17 cellular contexts compared by ENCODE assay signal in genomic region chr7:106059556-106059955, GRCh38. TPM values are rescaled to one million over a fixed set of nuclear protein-coding genes. Genes with fewer than 3 reads are reported as not detected.
DNase-seq lines count a peak whose midpoint lies in the region; ATAC-seq, FAIRE-seq and TF ChIP-seq lines count a peak whose summit lies in the region.
"Had no signal": no experiment of that assay in that cellular context is flagged by ENCODE, and none has a peak within 500 bp of the region (broad histone marks: within the 10 kb centered on the region; RNA-seq: fewer than 3 reads in every experiment).

No MANE protein-coding gene starts in this region.

- DNase-seq in NOMO-1 treated with DMSO at 0.1 percent for 48 hours (lab: John Stamatoyannopoulos, UW; ENCODE audit: unreplicated experiment) (peak; percentile 20), NOMO-1 (lab: John Stamatoyannopoulos, UW; ENCODE audit: unreplicated experiment in 2 of 2) (no peak), T-helper 17 cell (no peak), fibroblast of mammary gland (ENCODE audit: low read depth) (peak; percentile 16), suprapubic skin (ENCODE audit: low spot score in 2 of 2) (no peak), GM12891 (ENCODE audit: insufficient read length, low spot score) (no peak)
- no peak for DNase-seq in activated effector memory CD4-positive, alpha-beta T cell treated with Interleukin-2 at 50 U/mL for 16 hours
- DNase-seq: 8988T; activated CD4-positive, alpha-beta T cell treated with anti-CD3 and anti-CD28 coated beads for 48 hours; activated T-cell treated with anti-CD3 and anti-CD28 coated beads, Interleukin-2, amount 50 U/mL, for 4 hours; CD4-positive, alpha-beta memory T cell; hippocampal formation; NCI-H2029 treated with DMSO at 0.1 percent for 48 hours; NCI-H526 treated with DMSO at 0.1 percent for 48 hours had no signal

- H3K36me3 Mint-ChIP-seq in T-helper 17 cell (ENCODE audit: low read depth), result no peaks in the 10 kb centered on the region
- H3K36me3 Mint-ChIP-seq: CD4-positive, alpha-beta memory T cell had no signal

- no peak for TF ChIP-seq EP300 in suprapubic skin (IDR thresholded peaks at IDR 0.05)

- peaks cover 17% of the 10 kb centered on the region for H3K4me1 Mint-ChIP-seq in T-helper 17 cell

- no peaks in the 10 kb centered on the region for H3K27me3 ChIP-seq in suprapubic skin

- H3K27me3 Mint-ChIP-seq in T-helper 17 cell, result no peaks in the 10 kb centered on the region

- H3K27ac Mint-ChIP-seq in T-helper 17 cell, result peak overlapping the region; percentile 49
- H3K27ac Mint-ChIP-seq: progenitor cell of endocrine pancreas had no signal

- WGBS in suprapubic skin, result 86% methylated on average over 2 of the region's 2 CpGs

- H3K36me3 ChIP-seq in suprapubic skin, result no peaks in the 10 kb centered on the region

- ATAC-seq in T-helper 17 cell, result no peak
- ATAC-seq in GM19467 (IDR thresholded peaks at IDR 0.05; ENCODE audit: unreplicated experiment), result no peak
- ATAC-seq: activated T-cell treated with anti-CD3 and anti-CD28 coated beads, Interleukin-2, amount 50 U/mL, for 4 hours had no signal

- TF ChIP-seq CTCF in fibroblast of mammary gland (conservative IDR thresholded peaks at IDR 0.05; ENCODE audit: control insufficient read depth, insufficient read depth, low read depth, low read length), result no peak
- no peak for TF ChIP-seq CTCF in suprapubic skin (IDR thresholded peaks at IDR 0.05)

- no peaks in the 10 kb centered on the region for H3K9me3 ChIP-seq in T-helper 17 cell (ENCODE audit: control insufficient read depth, low read length, poor library complexity, severe bottlenecking)
- H3K9me3 ChIP-seq in suprapubic skin, result no peaks in the 10 kb centered on the region

- TF ChIP-seq POLR2A in suprapubic skin (IDR thresholded peaks at IDR 0.05) (no peak), GM12891 (IDR thresholded peaks at IDR 0.05; ENCODE audit: low read depth, low read length) (no peak)

- peak overlapping the region; percentile 59 for H3K27ac ChIP-seq in suprapubic skin
- H3K27ac ChIP-seq: HL-60 had no signal

- H3K4me1 ChIP-seq in suprapubic skin, result peaks cover 71% of the 10 kb centered on the region

- no peak for FAIRE-seq in GM12891 (lab: Jason Lieb, UNC)

- no peak overlapping the region for H3K4me3 ChIP-seq in fibroblast of mammary gland (ENCODE audit: control insufficient read depth, low read depth, low read length)
- no peak overlapping the region for H3K4me3 ChIP-seq in suprapubic skin

- no peak overlapping the region for H3K4me3 Mint-ChIP-seq in T-helper 17 cell
- H3K4me3 Mint-ChIP-seq: activated T-cell treated with anti-CD3 and anti-CD28 coated beads, Interleukin-2, amount 50 U/mL, for 4 hours; CD4-positive, alpha-beta memory T cell had no signal

TF ChIP-seq in GM12891, 5 proteins besides CTCF, POLR2A, EP300 and RAD21:
- TF ChIP-seq POLR2AphosphoS5 (IDR thresholded peaks at IDR 0.05; ENCODE audit: low read depth, low read length) (no peak), POU2F2 (IDR thresholded peaks at IDR 0.05; ENCODE audit: low read depth, low read length) (no peak), TAF1 (IDR thresholded peaks at IDR 0.05; ENCODE audit: low read depth, low read length) (no peak)

RNA-seq across cellular contexts. Expression of gene SYPL1, which starts 52.6 kb away (rescaled TPM):
- 10 to 100 TPM; 30.3 to 38.8 TPM for total RNA-seq in T-helper 17 cell
- 100 to 1,000 TPM in 2 of 4 donors, 10 to 100 TPM in 2; 71.3 to 115 (median 99.3) TPM for total RNA-seq in suprapubic skin
- 29.5 TPM for polyA plus RNA-seq in GM12891 (2012; ENCODE audit: low read depth, missing spikeins)

Comparison
In these comparisons a context has a peak if more than half of its experiments do, and no peak if none do; other contexts are left out.
1. DNase-seq: peak in NOMO-1 treated with DMSO at 0.1 percent for 48 hours (single experiment) and fibroblast of mammary gland (single experiment); none in NOMO-1 (0 of 2), T-helper 17 cell (0 of 3), suprapubic skin (0 of 2), GM12891 (single experiment) and activated effector memory CD4-positive, alpha-beta T cell treated with Interleukin-2 at 50 U/mL for 16 hours (single experiment).